8 cellular contexts compared by ENCODE assay signal in genomic region chr10:27743736-27744477, GRCh38. TPM values are rescaled to one million over a fixed set of nuclear protein-coding genes. Genes with fewer than 3 reads are reported as not detected.
DNase-seq lines count a peak whose midpoint lies in the region; ATAC-seq and TF ChIP-seq lines count a peak whose summit lies in the region.

No MANE protein-coding gene starts in this region.

- no peak overlapping the region for H3K27ac ChIP-seq in CD8-positive, alpha-beta T cell (ENCODE audit: low read depth, low read length)

- H3K4me3 Mint-ChIP-seq in CD8-positive, alpha-beta T cell, result peak overlapping the region; percentile 87
- H3K4me3 Mint-ChIP-seq in neural crest cell, result peak overlapping the region; percentile 89

- peaks cover 43% of the 10 kb centered on the region for H3K4me1 Mint-ChIP-seq in CD8-positive, alpha-beta T cell (ENCODE audit: low read depth)
- H3K4me1 Mint-ChIP-seq in neural crest cell, result peaks cover 35% of the 10 kb centered on the region

- no peaks in the 10 kb centered on the region for H3K36me3 ChIP-seq in CD8-positive, alpha-beta T cell (ENCODE audit: insufficient read depth, low read length)

- H3K9me3 Mint-ChIP-seq in CD8-positive, alpha-beta T cell, result no peaks in the 10 kb centered on the region
- H3K9me3 Mint-ChIP-seq in neural crest cell, result no peaks in the 10 kb centered on the region

- CTCF ChIA-PET in CD8-positive, alpha-beta T cell (lab: Charles Lee), result interaction anchor here (0.8 to 2.4 kb wide), 3 partner anchors 497 to 650 kb away, joined by 3 to 40 read pairs (median 3); no protein-coding TSS in a partner anchor

- no peak overlapping the region for H3K27ac Mint-ChIP-seq in CD8-positive, alpha-beta T cell
- H3K27ac Mint-ChIP-seq in neural crest cell (ENCODE audit: unreplicated experiment), result no peak overlapping the region

- TF ChIP-seq CTCF in CD8-positive, alpha-beta T cell (IDR thresholded peaks at IDR 0.05), result no peak
- no peak for TF ChIP-seq CTCF in neural crest cell (conservative IDR thresholded peaks at IDR 0.05)

- H3K9me3 ChIP-seq in CD8-positive, alpha-beta T cell (ENCODE audit: low read length), result no peaks in the 10 kb centered on the region

- peaks cover 60% of the 10 kb centered on the region for H3K27me3 Mint-ChIP-seq in CD8-positive, alpha-beta T cell (ENCODE audit: low read depth)
- H3K27me3 Mint-ChIP-seq in neural crest cell (ENCODE audit: low read depth), result peaks cover 93% of the 10 kb centered on the region

- peak; percentile 1 for ATAC-seq in CD8-positive, alpha-beta T cell
- peak; percentile 37; the same call in 2 of the 3 replicates for ATAC-seq in SK-N-SH treated with all-trans-retinoic acid at 6 μM for 48 hours
- peak; percentile 10 for ATAC-seq in esophagus mucosa
- ATAC-seq in HG02970 (IDR thresholded peaks at IDR 0.05; ENCODE audit: low FRiP score, unreplicated experiment), result no peak
- ATAC-seq in HG03565 (IDR thresholded peaks at IDR 0.05; ENCODE audit: unreplicated experiment), result no peak
- no peak for ATAC-seq in HG02623 (IDR thresholded peaks at IDR 0.05; ENCODE audit: unreplicated experiment)

- H3K27me3 ChIP-seq in CD8-positive, alpha-beta T cell (ENCODE audit: insufficient read depth, low read length), result peaks cover 65% of the 10 kb centered on the region

- POLR2A ChIA-PET in CD8-positive, alpha-beta T cell (lab: Charles Lee), result no interaction called here

- intact Hi-C loops in CD8-positive, alpha-beta T cell (cut with DNase I, micrococcal nuclease), result loop anchor here (2.0 to 10.0 kb wide), 6 partner anchors 297 to 791 kb away; partner anchors contain the start of genes MPP7 (in 2 of the 2) and WAC (in 2 of the 2)

- peaks cover 57% of the 10 kb centered on the region for H3K4me1 ChIP-seq in CD8-positive, alpha-beta T cell (ENCODE audit: insufficient read depth, low read length)

- no peaks in the 10 kb centered on the region for H3K36me3 Mint-ChIP-seq in CD8-positive, alpha-beta T cell
- H3K36me3 Mint-ChIP-seq in neural crest cell (ENCODE audit: low read depth), result no peaks in the 10 kb centered on the region

- H3K4me3 ChIP-seq in CD8-positive, alpha-beta T cell (ENCODE audit: low read depth, low read length), result peak overlapping the region; percentile 80

- DNase-seq in CD8-positive, alpha-beta T cell, result peak in 1 of 7 experiments; percentile 22
- DNase-seq in neural crest cell (ENCODE audit: low read depth, low spot score), result no peak
- no peak for DNase-seq in NCI-H187 treated with DMSO at 0.1 percent for 48 hours (lab: John Stamatoyannopoulos, UW)

TF ChIP-seq in SK-N-SH treated with all-trans-retinoic acid at 6 μM for 48 hours, 23 proteins besides CTCF, POLR2A, EP300 and RAD21:
- no peak for TF ChIP-seq ESRRG (CRISPR knock-in tag; IDR thresholded peaks at IDR 0.05)
- no peak for TF ChIP-seq GLIS3 (CRISPR knock-in tag; IDR thresholded peaks at IDR 0.05)
- TF ChIP-seq CSRNP3 (CRISPR knock-in tag; IDR thresholded peaks at IDR 0.05), result no peak
- no peak for TF ChIP-seq TOX (CRISPR knock-in tag; IDR thresholded peaks at IDR 0.05; ENCODE audit: borderline replicate concordance)
- no peak for TF ChIP-seq TCF4 (CRISPR knock-in tag; IDR thresholded peaks at IDR 0.05; ENCODE audit: borderline replicate concordance)
- no peak for TF ChIP-seq PATZ1 (CRISPR knock-in tag; IDR thresholded peaks at IDR 0.05; ENCODE audit: borderline replicate concordance)
- TF ChIP-seq RARB (CRISPR knock-in tag; IDR thresholded peaks at IDR 0.05), result no peak
- no peak for TF ChIP-seq BACH2 (CRISPR knock-in tag; IDR thresholded peaks at IDR 0.05; ENCODE audit: borderline replicate concordance)
- no peak for TF ChIP-seq OSR1 (CRISPR knock-in tag; IDR thresholded peaks at IDR 0.05)
- no peak for TF ChIP-seq ARNTL (CRISPR knock-in tag; IDR thresholded peaks at IDR 0.05; ENCODE audit: borderline replicate concordance, low read depth)
- TF ChIP-seq CREB5 (CRISPR knock-in tag; IDR thresholded peaks at IDR 0.05; ENCODE audit: low read depth), result no peak
- TF ChIP-seq ZC3H10 (CRISPR knock-in tag; IDR thresholded peaks at IDR 0.05), result no peak
- no peak for TF ChIP-seq ZNF8 (CRISPR knock-in tag; IDR thresholded peaks at IDR 0.05)
- no peak for TF ChIP-seq SNAI2 (CRISPR knock-in tag; IDR thresholded peaks at IDR 0.05)
- no peak for TF ChIP-seq ZNF70 (CRISPR knock-in tag; IDR thresholded peaks at IDR 0.05)
- TF ChIP-seq PPARA (CRISPR knock-in tag; IDR thresholded peaks at IDR 0.05; ENCODE audit: borderline replicate concordance), result no peak
- no peak for TF ChIP-seq TSHZ2 (CRISPR knock-in tag; IDR thresholded peaks at IDR 0.05)

RNA-seq across cellular contexts. Expression of gene MKX, which starts 1.7 kb away (rescaled TPM):
- not detected for total RNA-seq in CD8-positive, alpha-beta T cell
- total RNA-seq in esophagus mucosa (1.4 TPM), neural crest cell (0.30 TPM in 1 of 2 replicates, not detected in the other)

Comparison
In these comparisons a context has a peak if more than half of its experiments do, and no peak if none do; other contexts are left out.
1. ATAC-seq: peak in CD8-positive, alpha-beta T cell (single experiment), SK-N-SH treated with all-trans-retinoic acid at 6 μM for 48 hours (single experiment) and esophagus mucosa (single experiment); none in HG02970 (single experiment), HG03565 (single experiment) and HG02623 (single experiment).